Comparison of ENCODE assay signal across 16 cellular contexts in the genomic region with DNA sequence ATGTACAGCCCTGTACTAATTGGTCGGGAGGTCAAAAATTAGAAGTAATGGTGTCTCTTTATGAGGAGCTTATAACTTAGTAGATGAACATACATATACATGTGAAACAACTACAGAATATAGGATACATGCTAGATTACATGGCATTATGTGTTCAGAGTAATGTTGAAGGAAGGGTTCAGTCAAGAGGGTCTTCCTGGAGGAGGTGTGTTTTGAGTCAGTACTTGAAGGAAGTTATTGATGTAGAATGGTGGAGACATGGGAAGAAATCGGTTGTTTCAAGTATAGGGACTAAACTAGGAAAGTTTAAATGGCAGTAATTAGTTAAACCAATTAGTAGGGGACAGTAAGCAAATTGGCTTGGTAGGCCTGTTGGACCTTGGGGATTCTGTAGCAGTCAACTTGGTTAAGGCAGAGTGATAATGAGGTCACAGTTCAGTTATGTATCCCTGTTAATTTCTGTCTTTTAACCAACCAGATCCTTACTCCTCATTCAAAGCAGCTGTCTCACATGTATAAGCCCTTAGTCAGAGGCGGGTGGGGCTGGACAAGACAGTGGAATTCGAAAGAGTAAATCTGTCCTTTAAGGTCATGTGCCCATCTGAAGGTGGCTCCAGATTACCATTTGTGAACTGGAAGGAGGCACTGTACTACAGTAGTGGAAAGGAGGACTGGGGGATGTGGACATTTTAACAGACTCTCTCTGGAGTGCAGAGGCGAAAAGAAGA. TPM values are rescaled to one million over a fixed set of nuclear protein-coding genes. Genes with fewer than 3 reads are reported as not detected.
DNase-seq lines count a peak whose midpoint lies in the region; ATAC-seq, FAIRE-seq and TF ChIP-seq lines count a peak whose summit lies in the region.
"Had no signal": no experiment of that assay in that cellular context is flagged by ENCODE, and none has a peak within 500 bp of the region (broad histone marks: within the 10 kb centered on the region; RNA-seq: fewer than 3 reads in every experiment).

No MANE protein-coding gene starts in this region.

- ATAC-seq in HG03175 (IDR thresholded peaks at IDR 0.05; ENCODE audit: unreplicated experiment), result no peak
- ATAC-seq: GM12878, pancreas had no signal

- H3K27me3 ChIP-seq in astrocyte (ENCODE audit: insufficient read depth, low read length), result no peaks in the 10 kb centered on the region
- H3K27me3 ChIP-seq in kidney epithelial cell (ENCODE audit: control insufficient read depth, insufficient read depth, low read length), result no peaks in the 10 kb centered on the region
- H3K27me3 ChIP-seq: pancreas had no signal

- TF ChIP-seq CTCF in AG04449 (IDR thresholded peaks at IDR 0.05; ENCODE audit: insufficient read depth, low read length, missing control alignments) (no peak), astrocyte (IDR thresholded peaks at IDR 0.05; ENCODE audit: insufficient read depth, low read depth, low read length) (no peak), kidney epithelial cell (IDR thresholded peaks at IDR 0.05; ENCODE audit: insufficient read depth, low read length, poor library complexity, severe bottlenecking) (no peak)

- peak overlapping the region; percentile 35 for H3K4me2 ChIP-seq in astrocyte (ENCODE audit: low read length)
- H3K4me2 ChIP-seq: BLaER1 treated with 17β-estradiol and CSF1 and Interleukin-3, amounts not matched to agents 10 nM and 100 nM had no signal

- POLR2A ChIA-PET in AG04449 (lab: Yijun Ruan, JAX), result no interaction called here

- no peak overlapping the region for H3K9ac ChIP-seq in astrocyte (ENCODE audit: low read length)
- H3K9ac ChIP-seq: BLaER1 treated with 17β-estradiol and CSF1 and Interleukin-3, amounts not matched to agents 10 nM and 100 nM had no signal

- H3K4me3 Mint-ChIP-seq in astrocyte (ENCODE audit: unreplicated experiment), result peak overlapping the region; percentile 55
- H3K4me3 Mint-ChIP-seq: immature natural killer cell had no signal

- H3K4me3 ChIP-seq in AG04449 (ENCODE audit: low read depth, low read length) (no peak overlapping the region), astrocyte (ENCODE audit: insufficient read depth, low read depth, low read length) (no peak overlapping the region), kidney epithelial cell (ENCODE audit: low read depth, low read length) (no peak overlapping the region)
- H3K4me3 ChIP-seq: BLaER1 treated with 17β-estradiol and CSF1 and Interleukin-3, amounts not matched to agents 10 nM and 100 nM; GM12878; pancreas had no signal

- DNase-seq in AG04449 (ENCODE audit: low read depth, low spot score) (peak; percentile 57), HuH-7.5 (ENCODE audit: low spot score) (peak; percentile 3), astrocyte (ENCODE audit: low read depth) (peak; percentile 69), kidney epithelial cell (ENCODE audit: low read depth) (peak; percentile 69), activated gamma-delta T cell treated with Interleukin-2 at 50 U/mL for 16 hours (no peak), anterior cingulate cortex (lab: John Stamatoyannopoulos, UW) (no peak)
- DNase-seq in NK-92 treated with Interleukin-12 subunit alpha and Interleukin-12 subunit beta, amount 100 ng/mL, for 24 hours (lab: John Stamatoyannopoulos, UW), result no peak
- DNase-seq: activated T-cell treated with anti-CD3 and anti-CD28 coated beads, Interleukin-2, amount 50 U/mL, for 48 hours; immature natural killer cell; Kasumi-1; NCI-H526 treated with DMSO at 0.1 percent for 48 hours; pancreas had no signal

- H2AFZ ChIP-seq in astrocyte (ENCODE audit: low read depth, low read length), result no peak overlapping the region

- no peaks in the 10 kb centered on the region for H3K9me3 ChIP-seq in astrocyte (ENCODE audit: insufficient read depth, low read depth, low read length)
- H3K9me3 ChIP-seq: BLaER1 treated with 17β-estradiol and CSF1 and Interleukin-3, amounts not matched to agents 10 nM and 100 nM; pancreas had no signal

- H3K36me3 ChIP-seq in astrocyte (ENCODE audit: insufficient read depth, low read length) (no peaks in the 10 kb centered on the region), kidney epithelial cell (ENCODE audit: control insufficient read depth, insufficient read depth, low read length) (no peaks in the 10 kb centered on the region)
- H3K36me3 ChIP-seq: pancreas had no signal

- H3K36me3 Mint-ChIP-seq in astrocyte (ENCODE audit: low read depth, unreplicated experiment), result no peaks in the 10 kb centered on the region
- H3K36me3 Mint-ChIP-seq: immature natural killer cell had no signal

- H3K27ac ChIP-seq in astrocyte (ENCODE audit: low read depth, low read length), result peak overlapping the region; percentile 23
- H3K27ac ChIP-seq: BLaER1 treated with 17β-estradiol and CSF1 and Interleukin-3, amounts not matched to agents 10 nM and 100 nM; pancreas had no signal

- H3K9me3 Mint-ChIP-seq in astrocyte (ENCODE audit: unreplicated experiment), result no peaks in the 10 kb centered on the region
- H3K9me3 Mint-ChIP-seq: immature natural killer cell had no signal

- peaks cover 31% of the 10 kb centered on the region for H3K4me1 ChIP-seq in astrocyte (ENCODE audit: insufficient read depth, low read length)

- CTCF ChIA-PET in AG04449 (lab: Yijun Ruan, JAX), result interaction anchor here (0.8 to 5.3 kb wide), 8 partner anchors 8 to 202 kb away, joined by 3 to 26 read pairs (median 3); partner anchors contain the start of genes RNF41 and SMARCC2

- H4K20me1 ChIP-seq in astrocyte (ENCODE audit: insufficient read depth, low read length), result peaks cover 7% of the 10 kb centered on the region

- peak; percentile 29 for FAIRE-seq in astrocyte (lab: Jason Lieb, UNC)
- FAIRE-seq: GM12878, pancreas had no signal

- H3K27me3 Mint-ChIP-seq in astrocyte (ENCODE audit: low read depth, unreplicated experiment), result no peaks in the 10 kb centered on the region

- H3K27ac Mint-ChIP-seq in astrocyte (ENCODE audit: unreplicated experiment), result peak overlapping the region; percentile 83
- H3K27ac Mint-ChIP-seq: immature natural killer cell had no signal

- H3K4me1 Mint-ChIP-seq in astrocyte (ENCODE audit: low read depth, unreplicated experiment), result peaks cover 25% of the 10 kb centered on the region

- peaks cover 14% of the 10 kb centered on the region for H3K79me2 ChIP-seq in astrocyte (ENCODE audit: insufficient read depth, low read length)

RNA-seq across cellular contexts. Expression of gene ANKRD52, which starts 3.5 kb away (rescaled TPM):
- total RNA-seq in astrocyte (98.4 and 105 TPM in 2 replicates), kidney epithelial cell (38.8 and 45.2 TPM in 2 replicates)

RNA-seq across cellular contexts. Expression of gene COQ10A, which starts 5.1 kb away (rescaled TPM):
- 6.7 and 9.3 TPM in 2 replicates for total RNA-seq in astrocyte
- total RNA-seq in kidney epithelial cell, result 13.7 and 14.6 TPM in 2 replicates

RNA-seq across cellular contexts. Expression of gene SLC39A5, which starts 31.8 kb away (rescaled TPM):
- 0.39 TPM in 1 of 2 replicates, not detected in the other for total RNA-seq in astrocyte
- 0.08 TPM in 1 of 2 replicates, not detected in the other for total RNA-seq in kidney epithelial cell
- total RNA-seq: dermis microvascular lymphatic vessel endothelial cell had no signal

RNA-seq across cellular contexts. Expression of gene NABP2, which starts 37.5 kb away (rescaled TPM):
- 29.1 and 29.9 TPM in 2 replicates for total RNA-seq in astrocyte
- total RNA-seq in kidney epithelial cell, result 38.9 and 47.6 TPM in 2 replicates

RNA-seq across cellular contexts. Expression of gene CS, which starts 38.5 kb away (rescaled TPM):
- total RNA-seq in astrocyte, result 171 and 212 TPM in 2 replicates
- 126 and 143 TPM in 2 replicates for total RNA-seq in kidney epithelial cell

Comparison
In these comparisons a context has a peak if more than half of its experiments do, and no peak if none do; other contexts are left out.
1. DNase-seq: peak in AG04449 (single experiment), HuH-7.5 (single experiment), astrocyte (single experiment) and kidney epithelial cell (single experiment); none in activated gamma-delta T cell treated with Interleukin-2 at 50 U/mL for 16 hours (single experiment), anterior cingulate cortex (0 of 58) and NK-92 treated with Interleukin-12 subunit alpha and Interleukin-12 subunit beta, amount 100 ng/mL, for 24 hours (single experiment).